Comparison of ENCODE assay signal across 1 cellular context in genomic region chr18:2961828-2962227, GRCh38.
TF ChIP-seq lines count a peak whose summit lies in the region.

No MANE protein-coding gene starts in this region.

TF ChIP-seq in K562, 482 proteins besides CTCF, POLR2A, EP300 and RAD21 (continued from another document):
- TF ChIP-seq THRB (CRISPR knock-in tag; conservative IDR thresholded peaks at IDR 0.05), result no peak
- no peak for TF ChIP-seq PHF21A (IDR thresholded peaks at IDR 0.05; ENCODE audit: borderline replicate concordance, low read depth)
- TF ChIP-seq GTF2E2 (tag; IDR thresholded peaks at IDR 0.05), result no peak
- no peak for TF ChIP-seq ATF7 (IDR thresholded peaks at IDR 0.05)
